In the genomic region with DNA sequence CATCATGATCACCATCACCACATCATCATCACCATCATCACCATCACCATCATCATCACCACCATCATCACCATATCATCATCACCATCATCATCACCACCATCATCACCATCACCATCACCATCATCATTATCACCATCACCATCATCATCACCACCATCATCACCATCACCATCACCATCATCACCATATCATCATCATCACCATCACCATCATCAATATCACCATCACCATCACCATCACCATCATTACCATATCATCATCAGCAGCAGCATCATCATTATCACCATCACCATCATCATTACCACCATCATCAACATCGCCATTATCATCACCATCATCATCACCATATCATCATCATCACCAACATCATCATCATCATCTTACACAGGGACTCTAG, we compare ENCODE assay signal across 18 cellular contexts.
A peak's percentile ranks its signal among the peaks of the same experiment; 100 is the strongest.
DNase-seq lines count a peak whose midpoint lies in the region; ATAC-seq, FAIRE-seq and TF ChIP-seq lines count a peak whose summit lies in the region.
"Had no signal": no experiment of that assay in that cellular context is flagged by ENCODE, and none has a peak within 500 bp of the region (broad histone marks: within the 10 kb centered on the region; RNA-seq: fewer than 3 reads in every experiment).

No MANE protein-coding gene starts in this region.

- no peak overlapping the region for H3K4ac ChIP-seq in neuronal stem cell (ENCODE audit: low read length)

- in situ Hi-C loops in K562 (cut with MboI) = no loop called here

- H3K4me1 ChIP-seq in K562 (replicated peaks in 1 of 2; ENCODE audit: control insufficient read depth in 2 of 2, insufficient read depth in 2 of 2, low read length in 2 of 2) (no peaks in the 10 kb centered on the region), neuronal stem cell (ENCODE audit: control insufficient read depth in 2 of 2, insufficient read depth in 1 of 2, low read depth in 1 of 2, low read length in 2 of 2) (no peaks in the 10 kb centered on the region)
- H3K4me1 ChIP-seq: Caco-2 had no signal

- POLR2A ChIA-PET in K562 (lab: Yijun Ruan, JAX) = no interaction called here

- H4K8ac ChIP-seq in neuronal stem cell (ENCODE audit: low read depth, low read length) = no peak overlapping the region

- H3K9me1 ChIP-seq in K562 (ENCODE audit: control insufficient read depth, insufficient read depth, low read length) = no peaks in the 10 kb centered on the region

- H3K9me3 ChIP-seq in K562 (replicated peaks; ENCODE audit: control insufficient read depth, insufficient read depth, low read depth, low read length) = no peaks in the 10 kb centered on the region
- H3K9me3 ChIP-seq in neuronal stem cell (replicated peaks in 1 of 2; ENCODE audit: control insufficient read depth in 2 of 2, insufficient read depth in 1 of 2, low read depth in 1 of 2, low read length in 2 of 2) = no peaks in the 10 kb centered on the region
- H3K9me3 ChIP-seq: Caco-2 had no signal

- no peak overlapping the region for H2BK120ac ChIP-seq in neuronal stem cell (ENCODE audit: low read depth, low read length)

- no peak for TF ChIP-seq CTCF in K562 (IDR thresholded peaks at IDR 0.05 in 2 of 3, conservative IDR thresholded peaks at IDR 0.05 in 1 of 3; ENCODE audit: insufficient read depth in 2 of 3, low read depth in 1 of 3, low read length in 3 of 3)

- no peaks in the 10 kb centered on the region for H3K27me3 ChIP-seq in K562 (ENCODE audit: control insufficient read depth in 2 of 2, insufficient read depth in 2 of 2, low read length in 2 of 2)
- H3K27me3 ChIP-seq in neuronal stem cell (ENCODE audit: control insufficient read depth in 3 of 3, insufficient read depth in 3 of 3, low read depth in 1 of 3, low read length in 3 of 3) = peaks cover 0 to 9% (median 0%) of the 10 kb centered on the region in 3 experiments

- no peak overlapping the region for H2AFZ ChIP-seq in K562 (ENCODE audit: low read depth, low read length)
- H2AFZ ChIP-seq in neuronal stem cell (ENCODE audit: low read length) = no peak overlapping the region

- H3K4me3 ChIP-seq in K562 = no peak overlapping the region
- H3K4me3 ChIP-seq in neuronal stem cell (ENCODE audit: low read length in 2 of 2) = no peak overlapping the region

- H3K23ac ChIP-seq in neuronal stem cell (ENCODE audit: low read depth, low read length, poor library complexity) = no peak overlapping the region

- 0% methylated on average over 1 of the region's 1 CpG for WGBS in K562 (ENCODE audit: insufficient coverage, low coverage, missing lambda C conversion rate)
- WGBS in neuronal stem cell (ENCODE audit: extremely low coverage in 2 of 2, insufficient read length in 2 of 2, insufficient replicate concordance in 1 of 2), 2 donors = 100% methylated on average over 1 of the region's 1 CpG; no CpG with 5 or more reads in 1 of the 2 donors

- TF ChIP-seq POLR2A in K562 (conservative IDR thresholded peaks at IDR 0.05) = no peak

- H3K36me3 ChIP-seq in K562 (ENCODE audit: control insufficient read depth, insufficient read depth, low read length) (no peaks in the 10 kb centered on the region), neuronal stem cell (replicated peaks in 1 of 2; ENCODE audit: control insufficient read depth in 2 of 2, insufficient read depth in 2 of 2, low read length in 2 of 2) (no peaks in the 10 kb centered on the region)

- no peak for ATAC-seq in K562
- no peak for ATAC-seq in HG03439 (IDR thresholded peaks at IDR 0.05; ENCODE audit: unreplicated experiment)
- ATAC-seq: CD8-positive, alpha-beta T cell had no signal

- DNase-seq in HTR-8/SVneo (ENCODE audit: insufficient read length, low spot score) = no peak
- no peak for DNase-seq in K562 (ENCODE audit: extremely low read depth in 1 of 4, low spot score in 3 of 4)
- no peak for DNase-seq in neuronal stem cell (ENCODE audit: low spot score)
- no peak for DNase-seq in stimulated activated CD4-positive, alpha-beta T cell treated with anti-CD3 and anti-CD28 coated beads, Interleukin-12 subunit alpha, Interleukin-12 subunit beta, amount 100 ng/mL, for 4 hours
- no peak for DNase-seq in activated CD4-positive, alpha-beta T cell treated with anti-CD3 and anti-CD28 coated beads for 48 hours
- DNase-seq: C1 segment of cervical spinal cord; Caco-2; CD4-positive, CD25-positive, alpha-beta regulatory T cell; CD8-positive, alpha-beta T cell; DMS153; DND-41; GOT3; H7; HCEC 1CT; HFFc6 had no signal

- H2BK15ac ChIP-seq in neuronal stem cell (ENCODE audit: low read length) = no peak overlapping the region

- H3K4me2 ChIP-seq in K562 (ENCODE audit: insufficient read depth, low read length) (no peak overlapping the region), neuronal stem cell (ENCODE audit: insufficient read depth, low read length, poor library complexity, severe bottlenecking) (no peak overlapping the region)

- no TSS peak for BruUV-seq in K562 (replicated peaks; lab: Mats Ljungman, UMichigan)

- no peak overlapping the region for H3K27ac ChIP-seq in K562 (ENCODE audit: extremely low read depth, low read depth, low read length)
- no peak overlapping the region for H3K27ac ChIP-seq in neuronal stem cell (replicated peaks; ENCODE audit: low read length)

- H3K14ac ChIP-seq in neuronal stem cell (ENCODE audit: low read length) = no peak overlapping the region

- intact Hi-C loops in K562 (cut with micrococcal nuclease) = no loop called here

- H3K79me1 ChIP-seq in neuronal stem cell (ENCODE audit: low read depth, low read length) = no peaks in the 10 kb centered on the region

- CTCF ChIA-PET in K562 (lab: Yijun Ruan, JAX; ENCODE audit: low intra/inter-chr PET ratio) = no interaction called here

- peak overlapping the region; percentile 6 for H4K91ac ChIP-seq in neuronal stem cell (ENCODE audit: low read depth, low read length, poor library complexity)

- no peak overlapping the region for H2BK12ac ChIP-seq in neuronal stem cell (ENCODE audit: low read length)

- TF ChIP-seq RAD21 in K562 (CRISPR knock-in tag; conservative IDR thresholded peaks at IDR 0.05 in 1 of 2, IDR thresholded peaks at IDR 0.05 in 1 of 2) = no peak

- peak; percentile 83 for FAIRE-seq in HTR-8/SVneo (lab: Jason Lieb, UNC)
- peak; percentile 61 for FAIRE-seq in K562 (lab: Jason Lieb, UNC)
- FAIRE-seq: G401.6, GM12892 had no signal

- no peak overlapping the region for H2AK5ac ChIP-seq in neuronal stem cell (ENCODE audit: low read depth, low read length)

- H3K18ac ChIP-seq in neuronal stem cell (ENCODE audit: low read length) = no peak overlapping the region

- H2BK5ac ChIP-seq in neuronal stem cell (ENCODE audit: low read length) = no peak overlapping the region

- no peak overlapping the region for H3K9ac ChIP-seq in K562 (ENCODE audit: insufficient read depth in 1 of 2, low read depth in 2 of 2, low read length in 2 of 2)
- H3K9ac ChIP-seq in neuronal stem cell (ENCODE audit: low read depth, low read length, poor library complexity) = no peak overlapping the region

- no peak for TF ChIP-seq EP300 in K562 (IDR thresholded peaks at IDR 0.05; ENCODE audit: low read length)

- H4K20me1 ChIP-seq in K562 (replicated peaks; ENCODE audit: control insufficient read depth, insufficient read depth, low read length) = no peaks in the 10 kb centered on the region

- H3K79me2 ChIP-seq in K562 (ENCODE audit: control insufficient read depth, insufficient read depth, low read length) = no peaks in the 10 kb centered on the region

TF ChIP-seq in K562, 482 proteins besides CTCF, POLR2A, EP300 and RAD21 (continues in another document):
- TF ChIP-seq KHSRP (IDR thresholded peaks at IDR 0.05) (no peak), TEAD2 (tag; IDR thresholded peaks at IDR 0.05) (no peak), KLF1 (tag; IDR thresholded peaks at IDR 0.05) (no peak), KLF10 (CRISPR knock-in tag; IDR thresholded peaks at IDR 0.05) (no peak)
- TF ChIP-seq, protein P1, sequence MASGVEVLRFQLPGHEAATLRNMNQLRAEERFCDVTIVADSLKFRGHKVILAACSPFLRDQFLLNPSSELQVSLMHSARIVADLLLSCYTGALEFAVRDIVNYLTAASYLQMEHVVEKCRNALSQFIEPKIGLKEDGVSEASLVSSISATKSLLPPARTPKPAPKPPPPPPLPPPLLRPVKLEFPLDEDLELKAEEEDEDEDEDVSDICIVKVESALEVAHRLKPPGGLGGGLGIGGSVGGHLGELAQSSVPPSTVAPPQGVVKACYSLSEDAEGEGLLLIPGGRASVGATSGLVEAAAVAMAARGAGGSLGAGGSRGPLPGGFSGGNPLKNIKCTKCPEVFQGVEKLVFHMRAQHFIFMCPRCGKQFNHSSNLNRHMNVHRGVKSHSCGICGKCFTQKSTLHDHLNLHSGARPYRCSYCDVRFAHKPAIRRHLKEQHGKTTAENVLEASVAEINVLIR (CRISPR knock-in tag; IDR thresholded peaks at IDR 0.05) = no peak
- TF ChIP-seq, protein P2, sequence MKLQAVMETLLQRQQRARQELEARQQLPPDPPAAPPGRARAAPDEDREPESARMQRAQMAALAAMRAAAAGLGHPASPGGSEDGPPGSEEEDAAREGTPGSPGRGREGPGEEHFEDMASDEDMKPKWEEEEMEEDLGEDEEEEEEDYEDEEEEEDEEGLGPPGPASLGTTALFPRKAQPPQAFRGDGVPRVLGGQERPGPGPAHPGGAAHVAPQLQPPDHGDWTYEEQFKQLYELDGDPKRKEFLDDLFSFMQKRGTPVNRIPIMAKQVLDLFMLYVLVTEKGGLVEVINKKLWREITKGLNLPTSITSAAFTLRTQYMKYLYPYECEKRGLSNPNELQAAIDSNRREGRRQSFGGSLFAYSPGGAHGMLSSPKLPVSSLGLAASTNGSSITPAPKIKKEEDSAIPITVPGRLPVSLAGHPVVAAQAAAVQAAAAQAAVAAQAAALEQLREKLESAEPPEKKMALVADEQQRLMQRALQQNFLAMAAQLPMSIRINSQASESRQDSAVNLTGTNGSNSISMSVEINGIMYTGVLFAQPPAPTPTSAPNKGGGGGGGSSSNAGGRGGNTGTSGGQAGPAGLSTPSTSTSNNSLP (IDR thresholded peaks at IDR 0.05; ENCODE audit: borderline replicate concordance, low read depth, low read length) = no peak
- TF ChIP-seq, protein P3, sequence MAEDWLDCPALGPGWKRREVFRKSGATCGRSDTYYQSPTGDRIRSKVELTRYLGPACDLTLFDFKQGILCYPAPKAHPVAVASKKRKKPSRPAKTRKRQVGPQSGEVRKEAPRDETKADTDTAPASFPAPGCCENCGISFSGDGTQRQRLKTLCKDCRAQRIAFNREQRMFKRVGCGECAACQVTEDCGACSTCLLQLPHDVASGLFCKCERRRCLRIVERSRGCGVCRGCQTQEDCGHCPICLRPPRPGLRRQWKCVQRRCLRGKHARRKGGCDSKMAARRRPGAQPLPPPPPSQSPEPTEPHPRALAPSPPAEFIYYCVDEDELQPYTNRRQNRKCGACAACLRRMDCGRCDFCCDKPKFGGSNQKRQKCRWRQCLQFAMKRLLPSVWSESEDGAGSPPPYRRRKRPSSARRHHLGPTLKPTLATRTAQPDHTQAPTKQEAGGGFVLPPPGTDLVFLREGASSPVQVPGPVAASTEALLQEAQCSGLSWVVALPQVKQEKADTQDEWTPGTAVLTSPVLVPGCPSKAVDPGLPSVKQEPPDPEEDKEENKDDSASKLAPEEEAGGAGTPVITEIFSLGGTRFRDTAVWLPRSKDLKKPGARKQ (CRISPR knock-in tag; IDR thresholded peaks at IDR 0.05) = no peak
